12 cellular contexts compared by ENCODE assay signal in genomic region chr1:183093821-183094287, GRCh38.
DNase-seq lines count a peak whose midpoint lies in the region; ATAC-seq, FAIRE-seq and TF ChIP-seq lines count a peak whose summit lies in the region.
"Had no signal": no experiment of that assay in that cellular context is flagged by ENCODE, and none has a peak within 500 bp of the region (broad histone marks: within the 10 kb centered on the region; RNA-seq: fewer than 3 reads in every experiment).

No MANE protein-coding gene starts in this region.

- FAIRE-seq in A549 (lab: Jason Lieb, UNC) = no peak

- peak; percentile 91 to 96 for ATAC-seq in A549
- no peak for ATAC-seq in HG02973 (IDR thresholded peaks at IDR 0.05; ENCODE audit: unreplicated experiment)

- POLR2A ChIA-PET in A549 (lab: Yijun Ruan, JAX) = no interaction called here

- peak overlapping the region; percentile 19 to 57; a peak in 4 of 6 replicates for H3K27ac ChIP-seq in A549
- H3K27ac ChIP-seq in breast epithelium = no peak overlapping the region
- H3K27ac ChIP-seq in testis = no peak overlapping the region
- H3K27ac ChIP-seq: SJSA1 had no signal

- intact Hi-C loops in breast epithelium (cut with DNase I; ENCODE audit: low total_unique reads) (no loop called here), testis (cut with DNase I; ENCODE audit: low total_unique reads) (no loop called here)

- no peak overlapping the region for H3K4me3 ChIP-seq in A549
- no peak overlapping the region for H3K4me3 ChIP-seq in breast epithelium
- no peak overlapping the region for H3K4me3 ChIP-seq in testis
- H3K4me3 ChIP-seq: SJSA1 had no signal

- H3K27me3 ChIP-seq in breast epithelium (no peaks in the 10 kb centered on the region), testis (no peaks in the 10 kb centered on the region)
- H3K27me3 ChIP-seq: SJSA1 had no signal

- peak overlapping the region; percentile 47 for H3K4me2 ChIP-seq in A549

- H3K9me3 ChIP-seq in A549 (no peaks in the 10 kb centered on the region), breast epithelium (no peaks in the 10 kb centered on the region), testis (no peaks in the 10 kb centered on the region)
- H3K9me3 ChIP-seq: SJSA1 had no signal

- WGBS in A549 (ENCODE audit: missing lambda C conversion rate) = 3% methylated on average over 1 of the region's 1 CpG
- WGBS in testis, 2 donors = 82 to 100% methylated on average over 1 of the region's 1 CpG

- no peaks in the 10 kb centered on the region for H3K36me3 ChIP-seq in breast epithelium
- H3K36me3 ChIP-seq in testis (ENCODE audit: low read depth, missing control alignments) = no peaks in the 10 kb centered on the region
- H3K36me3 ChIP-seq: SJSA1 had no signal

- peaks cover 67% of the 10 kb centered on the region for H3K4me1 ChIP-seq in A549
- no peaks in the 10 kb centered on the region for H3K4me1 ChIP-seq in breast epithelium
- peaks cover 25% of the 10 kb centered on the region for H3K4me1 ChIP-seq in testis

- TF ChIP-seq CTCF in A549 (IDR thresholded peaks at IDR 0.05) = no peak
- TF ChIP-seq CTCF in breast epithelium (IDR thresholded peaks at IDR 0.05) = no peak
- TF ChIP-seq CTCF in testis (IDR thresholded peaks at IDR 0.05) = no peak

- no peak for TF ChIP-seq RAD21 in A549 (conservative IDR thresholded peaks at IDR 0.05 in 1 of 2, IDR thresholded peaks at IDR 0.05 in 1 of 2)

- CTCF ChIA-PET in A549 (lab: Yijun Ruan, JAX) = interaction anchor here (1.6 kb wide), 1 partner anchor 15 kb away, joined by 5 read pairs; no protein-coding TSS in a partner anchor

- TF ChIP-seq EP300 in A549 (IDR thresholded peaks at IDR 0.05) = no peak

- DNase-seq in A549 (ENCODE audit: low read depth in 1 of 2, low spot score in 1 of 2) (peak; percentile 38 to 66), HS-5 (ENCODE audit: low read depth) (peak; percentile 80), breast epithelium (ENCODE audit: low spot score in 2 of 2) (peak; percentile 54 to 68), kidney glomerular epithelial cell (lab: John Stamatoyannopoulos, UW) (peak; percentile 74), NCI-H82 treated with DMSO at 0.1 percent for 48 hours (lab: John Stamatoyannopoulos, UW; ENCODE audit: unreplicated experiment) (no peak), testis (no peak), SKM-1 treated with dmso at 0.1 percent for 144 hours (lab: John Stamatoyannopoulos, UW; ENCODE audit: unreplicated experiment) (no peak)
- DNase-seq: activated CD4-positive, alpha-beta T cell treated with anti-CD3 and anti-CD28 coated beads, Interleukin-2, amount 50 U/mL, for 4 hours; activated naive CD8-positive, alpha-beta T cell treated with anti-CD3 and anti-CD28 coated beads, Interleukin-2, amount 10 ng/mL, durations not matched to agents 7 days and 5 days; left cardiac atrium had no signal

- TF ChIP-seq POLR2A in A549 (IDR thresholded peaks at IDR 0.05; ENCODE audit: low read length) (no peak), breast epithelium (IDR thresholded peaks at IDR 0.05) (no peak), testis (IDR thresholded peaks at IDR 0.05) (no peak)

TF ChIP-seq in A549, 52 proteins besides CTCF, POLR2A, EP300 and RAD21:
- TF ChIP-seq MAX (IDR thresholded peaks at IDR 0.05) (peak; percentile 66), GATA3 (IDR thresholded peaks at IDR 0.05; ENCODE audit: borderline replicate concordance) (peak; percentile 50; the same call in 1 of the 2 replicates), CHD4 (IDR thresholded peaks at IDR 0.05; ENCODE audit: borderline replicate concordance) (no peak)

Comparison
In these comparisons a context has a peak if more than half of its experiments do, and no peak if none do; other contexts are left out.
1. DNase-seq: peak in A549 (2 of 2), HS-5 (single experiment), breast epithelium (2 of 2) and kidney glomerular epithelial cell (single experiment); none in NCI-H82 treated with DMSO at 0.1 percent for 48 hours (single experiment), testis (single experiment) and SKM-1 treated with dmso at 0.1 percent for 144 hours (single experiment).
2. H3K27ac ChIP-seq: peak in A549 (2 of 2); none in breast epithelium (0 of 2) and testis (0 of 2).